23 cellular contexts compared by ENCODE assay signal in the genomic region with DNA sequence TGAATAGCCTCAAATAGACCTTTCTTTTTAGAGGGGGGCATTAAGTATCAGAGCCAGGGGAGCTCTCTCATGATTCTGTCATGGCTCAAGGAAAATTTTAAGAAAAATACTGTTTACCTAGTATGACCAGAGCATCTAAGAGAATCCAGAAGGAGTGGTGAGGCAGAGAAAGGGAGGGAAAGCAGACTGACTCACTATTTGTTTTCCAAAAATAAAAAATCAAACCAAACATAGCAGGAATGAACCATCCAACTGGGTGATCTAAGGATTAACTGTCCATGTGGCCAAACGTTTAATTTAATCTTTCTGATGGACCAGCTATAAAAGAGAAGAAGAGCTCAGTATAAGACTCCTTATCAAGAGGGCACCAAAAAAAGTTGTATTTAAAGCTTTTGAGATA.
"Had no signal": no experiment of that assay in that cellular context is flagged by ENCODE, and none has a peak within 500 bp of the region (broad histone marks: within the 10 kb centered on the region; RNA-seq: fewer than 3 reads in every experiment).

No MANE protein-coding gene starts in this region.

- H3K36me3 Mint-ChIP-seq: activated naive CD4-positive, alpha-beta T cell treated with anti-CD3 and anti-CD28 coated beads, Interleukin-2, amount 50 U/mL, for 72 hours had no signal

- ATAC-seq: activated naive CD4-positive, alpha-beta T cell treated with anti-CD3 and anti-CD28 coated beads, Interleukin-2, amount 50 U/mL, for 72 hours; left colon; stimulated activated naive CD8-positive, alpha-beta T cell treated with anti-CD3 and anti-CD28 coated beads, Interleukin-15, Interleukin-2, amounts not matched to agents 100 U/mL and 50 U/mL, for 24 hours; T-helper 17 cell had no signal

- H3K4me3 ChIP-seq: adrenal gland, lung, suprapubic skin, transverse colon, vagina had no signal

- H3K36me3 ChIP-seq: adrenal gland, suprapubic skin, transverse colon, vagina, WERI-Rb-1 had no signal

- H3K4me3 Mint-ChIP-seq: T-helper 17 cell had no signal

- FAIRE-seq: astrocyte, islet of Langerhans had no signal

- H3K27ac Mint-ChIP-seq: activated naive CD4-positive, alpha-beta T cell treated with anti-CD3 and anti-CD28 coated beads, Interleukin-2, amount 50 U/mL, for 72 hours; T-helper 17 cell had no signal

- H3K27me3 ChIP-seq: adrenal gland, suprapubic skin, transverse colon, vagina had no signal

- DNase-seq: activated CD4-positive, alpha-beta T cell treated with anti-CD3 and anti-CD28 coated beads for 1 hour; activated CD8-positive, alpha-beta memory T cell treated with anti-CD3 and anti-CD28 coated beads for 24 hours; activated CD8-positive, alpha-beta memory T cell treated with anti-CD3 and anti-CD28 coated beads, Interleukin-2, amount 50 U/mL, for 48 hours; activated gamma-delta T cell treated with Interleukin-2 at 50 U/mL for 16 hours; adrenal gland; dermis blood vessel endothelial cell; foreskin melanocyte; glutamatergic neuron; hippocampal formation; left colon; midbrain; occipital lobe; retina; stimulated activated naive CD8-positive, alpha-beta T cell treated with anti-CD3 and anti-CD28 coated beads, Interleukin-15, Interleukin-2, amounts not matched to agents 100 U/mL and 50 U/mL, for 24 hours; T-helper 17 cell; transverse colon; WERI-Rb-1 had no signal
